Comparison of ENCODE assay signal across 6 cellular contexts in genomic region chr3:124823648-124824047, GRCh38.
"Had no signal": no experiment of that assay in that cellular context is flagged by ENCODE, and none has a peak within 500 bp of the region (broad histone marks: within the 10 kb centered on the region; RNA-seq: fewer than 3 reads in every experiment).

No MANE protein-coding gene starts in this region.

- H3K4me3 ChIP-seq: K562 had no signal

- H3K27ac ChIP-seq: HL-60 had no signal

- DNase-seq: GOT3, H9, HCEC 1CT, KG1 had no signal

- H3K4me3 Mint-ChIP-seq: H9 had no signal

- H3K9me3 Mint-ChIP-seq: H9 had no signal
